Comparison of ENCODE assay signal across 25 cellular contexts in the genomic region with DNA sequence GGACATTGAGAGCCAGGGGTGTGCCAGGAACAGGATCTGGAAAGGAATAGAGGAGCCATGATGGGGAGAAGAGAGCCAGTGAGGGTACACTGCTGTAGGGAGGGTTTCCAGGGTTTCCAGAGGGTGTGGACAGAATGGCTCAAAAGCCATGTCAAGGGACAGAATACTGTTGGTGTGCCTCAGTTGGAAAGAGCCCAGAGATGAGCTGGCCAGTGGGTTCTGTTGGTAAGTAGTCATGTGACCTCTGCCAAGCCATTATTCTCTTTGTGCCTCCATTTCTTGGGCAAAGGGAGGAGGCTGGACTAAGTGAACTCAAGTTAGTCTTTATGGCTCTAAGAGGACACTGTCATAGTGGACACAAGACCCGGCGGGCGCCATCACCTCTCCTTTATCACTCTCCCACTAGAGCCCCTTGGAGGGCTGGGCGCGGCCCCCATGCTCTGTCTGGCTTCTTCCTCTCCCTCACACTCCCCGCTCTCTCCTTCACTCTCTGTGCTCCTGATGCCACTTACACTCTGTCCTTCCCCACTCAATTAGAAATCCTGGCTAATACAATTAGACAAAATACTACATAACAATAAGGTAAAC. TPM values are rescaled to one million over a fixed set of nuclear protein-coding genes. Genes with fewer than 3 reads are reported as not detected.
"Had no signal": no experiment of that assay in that cellular context is flagged by ENCODE, and none has a peak within 500 bp of the region (broad histone marks: within the 10 kb centered on the region; RNA-seq: fewer than 3 reads in every experiment).

No MANE protein-coding gene starts in this region.

- H3K4me1 Mint-ChIP-seq: central memory CD8-positive, alpha-beta T cell had no signal

- H3K4me1 ChIP-seq: heart left ventricle, right lobe of liver, spleen, upper lobe of right lung, vagina had no signal

- H3K36me3 Mint-ChIP-seq: naive B cell had no signal

- H3K36me3 ChIP-seq: heart left ventricle, ovary, right lobe of liver, spleen, tibial artery, upper lobe of right lung, vagina had no signal

- DNase-seq: foreskin melanocyte; heart left ventricle; hippocampal formation; left colon; mesendoderm; naive B cell; nucleus accumbens; ovary; right lobe of liver; spleen; stimulated activated CD4-positive, alpha-beta T cell treated with anti-CD3 and anti-CD28 coated beads, Interleukin-15, amount 100 ng/mL, for 24 hours; stimulated activated CD4-positive, alpha-beta T cell treated with anti-CD3 and anti-CD28 coated beads, Interleukin-1b, Interleukin-23, amount 100 ng/mL, for 48 hours; stimulated activated CD4-positive, alpha-beta T cell treated with anti-CD3 and anti-CD28 coated beads, Interleukin-4, amount 100 ng/mL, for 24 hours; stimulated activated naive CD4-positive, alpha-beta T cell treated with Interleukin-2 at 50 U/mL for 16 hours; tibial artery; upper lobe of right lung had no signal

- H3K9me3 Mint-ChIP-seq: dendritic cell treated with granulocyte-macrophage colony-stimulating factor and Interleukin-4, amounts not matched to agents 40 ng/mL and 50 ng/mL, for 4 days had no signal

- H3K9me3 ChIP-seq: heart left ventricle, ovary, right lobe of liver, spleen, tibial artery, upper lobe of right lung, vagina had no signal

- H3K4me3 Mint-ChIP-seq: central memory CD8-positive, alpha-beta T cell; dendritic cell treated with granulocyte-macrophage colony-stimulating factor and Interleukin-4, amounts not matched to agents 40 ng/mL and 50 ng/mL, for 4 days; naive B cell; nephron had no signal

- ATAC-seq: heart left ventricle, left colon, right lobe of liver, upper lobe of right lung had no signal

- H3K27ac ChIP-seq: heart left ventricle, ovary, right lobe of liver, spleen, tibial artery, upper lobe of right lung, vagina had no signal

- H3K27me3 ChIP-seq: ovary, right lobe of liver, upper lobe of right lung, vagina had no signal

- H3K27ac Mint-ChIP-seq: dendritic cell treated with granulocyte-macrophage colony-stimulating factor and Interleukin-4, amounts not matched to agents 40 ng/mL and 50 ng/mL, for 4 days; naive B cell; nephron; progenitor cell of endocrine pancreas had no signal

- H3K4me3 ChIP-seq: heart left ventricle, ovary, right lobe of liver, spleen, tibial artery, upper lobe of right lung, vagina had no signal

RNA-seq across cellular contexts. Expression of gene ADCY2, which starts 20.1 kb away (rescaled TPM):
- total RNA-seq: glomerular endothelial cell, liver, lung microvascular endothelial cell, renal cortical epithelial cell had no signal
- polyA plus RNA-seq: liver had no signal
